In genomic region chr20:10561302-10561701, GRCh38 we compare ENCODE assay signal across 24 cellular contexts.
"Had no signal": no experiment of that assay in that cellular context is flagged by ENCODE, and none has a peak within 500 bp of the region (broad histone marks: within the 10 kb centered on the region; RNA-seq: fewer than 3 reads in every experiment).

No MANE protein-coding gene starts in this region.

- H3K4me2 ChIP-seq: PC-9 had no signal

- H3K4me3 Mint-ChIP-seq: IgD-negative memory B cell had no signal

- H2AFZ ChIP-seq: PC-9 had no signal

- H3K4me3 ChIP-seq: MG63, PC-9, Peyer's patch, SJCRH30 had no signal

- H3K9me3 ChIP-seq: MG63, Peyer's patch, SJCRH30 had no signal

- H3K36me3 ChIP-seq: MG63, Peyer's patch, SJCRH30 had no signal

- H3K4me1 ChIP-seq: SJCRH30 had no signal

- H3K27me3 Mint-ChIP-seq: IgD-negative memory B cell had no signal

- ATAC-seq: Right ventricle myocardium inferior, SK-N-SH treated with all-trans-retinoic acid at 6 μM for 48 hours had no signal

- DNase-seq: KBM-7; MG63; NCI-H1092; NCI-H1105 treated with DMSO at 0.1 percent for 48 hours; NCI-H1417 treated with DMSO at 0.1 percent for 48 hours; NCI-H146; NCI-H1694 treated with DMSO at 0.1 percent for 48 hours; NCI-H1930; NCI-H2081; NCI-H2107; NCI-H2227 treated with DMSO at 0.1 percent for 48 hours; NCI-H446; NCI-H510A; NCI-H524 treated with DMSO at 0.1 percent for 48 hours; NCI-H69; NCI-H774; NK-92 treated with Interleukin-12 subunit alpha and Interleukin-12 subunit beta, amount 100 ng/mL, for 24 hours; PC-9; Peyer's patch; SHP77 treated with DMSO at 0.1 percent for 48 hours; SJCRH30 had no signal

- H3K27me3 ChIP-seq: MG63, Peyer's patch, SJCRH30 had no signal

- H3K27ac ChIP-seq: PC-9, Peyer's patch, SJCRH30 had no signal

- H3K27ac Mint-ChIP-seq: IgD-negative memory B cell had no signal
